25 cellular contexts compared by ENCODE assay signal in genomic region chr2:128756372-128756730, GRCh38.
DNase-seq lines count a peak whose midpoint lies in the region; ATAC-seq and TF ChIP-seq lines count a peak whose summit lies in the region.
"Had no signal": no experiment of that assay in that cellular context is flagged by ENCODE, and none has a peak within 500 bp of the region (broad histone marks: within the 10 kb centered on the region; RNA-seq: fewer than 3 reads in every experiment).

No MANE protein-coding gene starts in this region.

- no peaks in the 10 kb centered on the region for H3K9me3 Mint-ChIP-seq in CD8-positive, alpha-beta T cell
- peaks cover 8% of the 10 kb centered on the region for H3K9me3 Mint-ChIP-seq in progenitor cell of endocrine pancreas (ENCODE audit: low read depth)
- H3K9me3 Mint-ChIP-seq: immature natural killer cell; stimulated activated effector memory CD8-positive, alpha-beta T cell treated with anti-CD3 and anti-CD28 coated beads, Interleukin-12 subunit alpha, Interleukin-12 subunit beta, amount 100 ng/mL, for 72 hours had no signal

- H3K36me3 ChIP-seq in A673 (ENCODE audit: insufficient read depth, low read length, poor library complexity, severe bottlenecking) (no peaks in the 10 kb centered on the region), DOHH2 (ENCODE audit: control insufficient read depth, low read length) (no peaks in the 10 kb centered on the region), body of pancreas (replicated peaks in 1 of 2; ENCODE audit: insufficient read depth in 1 of 2, low read depth in 2 of 2) (no peaks in the 10 kb centered on the region), gastrocnemius medialis (no peaks in the 10 kb centered on the region)
- H3K36me3 ChIP-seq in CD8-positive, alpha-beta T cell (ENCODE audit: insufficient read depth, low read length): no peaks in the 10 kb centered on the region
- H3K36me3 ChIP-seq: adrenal gland, neural progenitor cell had no signal

- no peaks in the 10 kb centered on the region for H3K9me2 ChIP-seq in DOHH2 (replicated peaks; ENCODE audit: control insufficient read depth, low read length)

- 33 to 37% methylated on average over 3 of the region's 3 CpGs for WGBS in body of pancreas, 2 donors

- no peak for TF ChIP-seq CTCF in A673 (conservative IDR thresholded peaks at IDR 0.05; ENCODE audit: low read depth, low read length)
- TF ChIP-seq CTCF in DOHH2 (IDR thresholded peaks at IDR 0.05; ENCODE audit: low read depth, low read length, poor library complexity, severe bottlenecking): no peak
- no peak for TF ChIP-seq CTCF in body of pancreas (IDR thresholded peaks at IDR 0.05)
- TF ChIP-seq CTCF in CD8-positive, alpha-beta T cell (IDR thresholded peaks at IDR 0.05): no peak
- no peak for TF ChIP-seq CTCF in progenitor cell of endocrine pancreas (IDR thresholded peaks at IDR 0.05; ENCODE audit: unreplicated experiment)
- no peak for TF ChIP-seq CTCF in gastrocnemius medialis (IDR thresholded peaks at IDR 0.05 in 4 of 5, conservative IDR thresholded peaks at IDR 0.05 in 1 of 5)

- peak overlapping the region; percentile 74 for H3K4me2 ChIP-seq in DOHH2 (ENCODE audit: low read length)
- H3K4me2 ChIP-seq: hepatocyte, KMS-11, neural progenitor cell had no signal

- POLR2A ChIA-PET in A673 (lab: Charles Lee; ENCODE audit: low non-redundant PET): no interaction called here
- POLR2A ChIA-PET in CD8-positive, alpha-beta T cell (lab: Charles Lee): no interaction called here

- CTCF ChIA-PET in A673 (lab: Charles Lee): no interaction called here
- CTCF ChIA-PET in CD8-positive, alpha-beta T cell (lab: Charles Lee): no interaction called here

- peaks cover 14% of the 10 kb centered on the region for H3K4me1 Mint-ChIP-seq in CD8-positive, alpha-beta T cell (ENCODE audit: low read depth)
- H3K4me1 Mint-ChIP-seq in progenitor cell of endocrine pancreas (ENCODE audit: low read depth): peaks cover 11% of the 10 kb centered on the region

- H3K4me1 ChIP-seq in A673 (ENCODE audit: insufficient read depth, low read length, poor library complexity, severe bottlenecking) (peaks cover 10% of the 10 kb centered on the region), DOHH2 (ENCODE audit: control insufficient read depth, low read length) (peaks cover 98% of the 10 kb centered on the region), body of pancreas (peaks cover 52% of the 10 kb centered on the region), gastrocnemius medialis (no peaks in the 10 kb centered on the region)
- no peaks in the 10 kb centered on the region for H3K4me1 ChIP-seq in CD8-positive, alpha-beta T cell (ENCODE audit: insufficient read depth, low read length)
- H3K4me1 ChIP-seq: neural progenitor cell, psoas muscle had no signal

- intact Hi-C loops in A673 (cut with micrococcal nuclease; ENCODE audit: unreplicated experiment) (loop anchor here (5.0 kb wide), 1 partner anchor 1091 kb away; no protein-coding TSS in a partner anchor), body of pancreas (cut with DNase I) (no loop called here), left ventricle myocardium superior (cut with micrococcal nuclease) (no loop called here), gastrocnemius medialis (cut with DNase I; ENCODE audit: low total_unique reads) (no loop called here)
- intact Hi-C loops in CD8-positive, alpha-beta T cell (cut with DNase I, micrococcal nuclease): no loop called here

- H3K27ac Mint-ChIP-seq in CD8-positive, alpha-beta T cell: no peak overlapping the region
- H3K27ac Mint-ChIP-seq in progenitor cell of endocrine pancreas: no peak overlapping the region
- H3K27ac Mint-ChIP-seq: activated CD8-positive, alpha-beta T cell treated with anti-CD3 and anti-CD28 coated beads, Interleukin-2, amount 10 ng/mL, durations not matched to agents 7 days and 5 days; CD4-positive, alpha-beta memory T cell; immature natural killer cell; neural progenitor cell; stimulated activated effector memory CD8-positive, alpha-beta T cell treated with anti-CD3 and anti-CD28 coated beads, Interleukin-12 subunit alpha, Interleukin-12 subunit beta, amount 100 ng/mL, for 72 hours; T-cell had no signal

- H3K4me3 ChIP-seq in A673 (ENCODE audit: low read depth, low read length, poor library complexity, severe bottlenecking) (no peak overlapping the region), DOHH2 (ENCODE audit: low read length) (peak overlapping the region; percentile 63), body of pancreas (no peak overlapping the region), gastrocnemius medialis (no peak overlapping the region)
- H3K4me3 ChIP-seq in CD8-positive, alpha-beta T cell (ENCODE audit: low read depth, low read length): no peak overlapping the region
- H3K4me3 ChIP-seq: adrenal gland, hepatocyte, neural progenitor cell, psoas muscle, skin epidermis had no signal

- H3K27ac ChIP-seq in A673 (ENCODE audit: low read depth, low read length, poor library complexity, severe bottlenecking): no peak overlapping the region
- H3K27ac ChIP-seq in DOHH2 (ENCODE audit: low read depth, low read length): peak overlapping the region; percentile 94
- H3K27ac ChIP-seq in body of pancreas: peak overlapping the region in 3 of 4 donors; percentile 75 to 85 (median 77)
- H3K27ac ChIP-seq in CD8-positive, alpha-beta T cell (ENCODE audit: low read depth, low read length): no peak overlapping the region
- H3K27ac ChIP-seq in gastrocnemius medialis: no peak overlapping the region
- H3K27ac ChIP-seq: adrenal gland, hepatocyte, KMS-11, neural progenitor cell, psoas muscle, skin epidermis had no signal

- peaks cover 68% of the 10 kb centered on the region for H3F3A ChIP-seq in DOHH2 (ENCODE audit: control insufficient read depth, insufficient read depth)

- in situ Hi-C loops in gastrocnemius medialis (cut with MboI; ENCODE audit: low sequenced_read_pairs in 4 of 4): no loop called here

- TF ChIP-seq POLR2A in body of pancreas (IDR thresholded peaks at IDR 0.05) (no peak), gastrocnemius medialis (IDR thresholded peaks at IDR 0.05) (no peak)

- no peaks in the 10 kb centered on the region for H3K36me3 Mint-ChIP-seq in CD8-positive, alpha-beta T cell
- H3K36me3 Mint-ChIP-seq in progenitor cell of endocrine pancreas (ENCODE audit: insufficient read depth): no peaks in the 10 kb centered on the region
- H3K36me3 Mint-ChIP-seq: CD4-positive, alpha-beta memory T cell; immature natural killer cell; neural progenitor cell; stimulated activated effector memory CD8-positive, alpha-beta T cell treated with anti-CD3 and anti-CD28 coated beads, Interleukin-12 subunit alpha, Interleukin-12 subunit beta, amount 100 ng/mL, for 72 hours; T-cell had no signal

- H3K27me3 ChIP-seq in A673 (replicated peaks; ENCODE audit: insufficient read depth, low read depth, low read length, poor library complexity) (no peaks in the 10 kb centered on the region), DOHH2 (ENCODE audit: control insufficient read depth, low read length) (no peaks in the 10 kb centered on the region), body of pancreas (no peaks in the 10 kb centered on the region), gastrocnemius medialis (no peaks in the 10 kb centered on the region)
- H3K27me3 ChIP-seq in CD8-positive, alpha-beta T cell (ENCODE audit: insufficient read depth, low read length): no peaks in the 10 kb centered on the region
- H3K27me3 ChIP-seq: adrenal gland, hepatocyte, neural progenitor cell had no signal

- peak; percentile 41 for DNase-seq in A673 (ENCODE audit: low spot score)
- DNase-seq in body of pancreas: peak; percentile 63 to 84 (median 82)
- DNase-seq in left ventricle myocardium superior: peak; percentile 50
- DNase-seq in CD8-positive, alpha-beta T cell: no peak
- DNase-seq in progenitor cell of endocrine pancreas (ENCODE audit: low spot score, unreplicated experiment): no peak
- DNase-seq in gastrocnemius medialis: no peak
- DNase-seq: activated CD8-positive, alpha-beta T cell treated with anti-CD3 and anti-CD28 coated beads, Interleukin-2, amount 10 ng/mL, durations not matched to agents 7 days and 5 days; activated naive CD4-positive, alpha-beta T cell; activated T-cell treated with anti-CD3 and anti-CD28 coated beads, Interleukin-2, amount 50 U/mL, for 1 hour; adrenal gland; CD4-positive, alpha-beta memory T cell; immature natural killer cell; NCI-H2081; NCI-H510A treated with DMSO at 0.1 percent for 48 hours; psoas muscle; stimulated activated CD4-positive, alpha-beta T cell treated with anti-CD3 and anti-CD28 coated beads, Interleukin-1b, Interleukin-23, amount 100 ng/mL, for 48 hours; T-cell had no signal

- peaks cover 21% of the 10 kb centered on the region for H3K79me2 ChIP-seq in DOHH2 (ENCODE audit: control insufficient read depth, low read length)
- H3K79me2 ChIP-seq: hepatocyte had no signal

- no peaks in the 10 kb centered on the region for H3K9me3 ChIP-seq in A673 (ENCODE audit: low read depth, low read length, poor library complexity, severe bottlenecking)
- 0 out of 2 replicates have a peak, but pooled peaks cover 3% of the 10 kb centered on the region for H3K9me3 ChIP-seq in DOHH2 (ENCODE audit: control insufficient read depth, insufficient read depth, low read length)
- no peaks in the 10 kb centered on the region for H3K9me3 ChIP-seq in body of pancreas
- no peaks in the 10 kb centered on the region for H3K9me3 ChIP-seq in CD8-positive, alpha-beta T cell (ENCODE audit: low read length)
- H3K9me3 ChIP-seq in gastrocnemius medialis: no peaks in the 10 kb centered on the region
- H3K9me3 ChIP-seq: adrenal gland, psoas muscle had no signal

- no TSS peak for BruUV-seq in A673 (replicated peaks; lab: Mats Ljungman, UMichigan)

- H3K27me3 Mint-ChIP-seq in CD8-positive, alpha-beta T cell (ENCODE audit: low read depth): peaks cover 6% of the 10 kb centered on the region
- peaks cover 14% of the 10 kb centered on the region for H3K27me3 Mint-ChIP-seq in progenitor cell of endocrine pancreas

- no peak overlapping the region for H3K4me3 Mint-ChIP-seq in CD8-positive, alpha-beta T cell
- H3K4me3 Mint-ChIP-seq in progenitor cell of endocrine pancreas (ENCODE audit: low read depth): no peak overlapping the region
- H3K4me3 Mint-ChIP-seq: activated CD8-positive, alpha-beta T cell treated with anti-CD3 and anti-CD28 coated beads, Interleukin-2, amount 10 ng/mL, durations not matched to agents 7 days and 5 days; CD4-positive, alpha-beta memory T cell; immature natural killer cell; neural progenitor cell; stimulated activated effector memory CD8-positive, alpha-beta T cell treated with anti-CD3 and anti-CD28 coated beads, Interleukin-12 subunit alpha, Interleukin-12 subunit beta, amount 100 ng/mL, for 72 hours; T-cell had no signal

- H4K20me1 ChIP-seq in DOHH2 (ENCODE audit: control insufficient read depth, insufficient read depth, low read depth, low read length): no peaks in the 10 kb centered on the region

- ATAC-seq in body of pancreas (peak; percentile 91), left ventricle myocardium superior (peak; percentile 86), HG03039 (IDR thresholded peaks at IDR 0.05; ENCODE audit: unreplicated experiment) (no peak), gastrocnemius medialis (no peak)
- no peak for ATAC-seq in CD8-positive, alpha-beta T cell
- ATAC-seq: activated CD4-positive, CD25-positive, alpha-beta regulatory T cell treated with anti-CD3 and anti-CD28 coated beads, Interleukin-2, amount 50 U/mL, for 24 hours; activated CD8-positive, alpha-beta T cell treated with anti-CD3 and anti-CD28 coated beads, Interleukin-2, amount 10 ng/mL, durations not matched to agents 7 days and 5 days; psoas muscle; stimulated activated effector memory CD8-positive, alpha-beta T cell treated with anti-CD3 and anti-CD28 coated beads, Interleukin-12 subunit alpha, Interleukin-12 subunit beta, amount 100 ng/mL, for 72 hours; T-cell had no signal

Comparison
In these comparisons a context has a peak if more than half of its experiments do, and no peak if none do; other contexts are left out.
1. DNase-seq: peak in A673 (single experiment), body of pancreas (4 of 4) and left ventricle myocardium superior (single experiment); none in CD8-positive, alpha-beta T cell (0 of 7), progenitor cell of endocrine pancreas (single experiment) and gastrocnemius medialis (0 of 2).
2. H3K27ac ChIP-seq: peak in DOHH2 (single experiment) and body of pancreas (3 of 4); none in A673 (single experiment), CD8-positive, alpha-beta T cell (single experiment) and gastrocnemius medialis (0 of 4).
3. ATAC-seq: peak in body of pancreas (single experiment) and left ventricle myocardium superior (single experiment); none in HG03039 (single experiment), CD8-positive, alpha-beta T cell (single experiment) and gastrocnemius medialis (0 of 2).